27 cellular contexts compared by ENCODE assay signal in genomic region chr1:88013485-88013884, GRCh38.
"Had no signal": no experiment of that assay in that cellular context is flagged by ENCODE, and none has a peak within 500 bp of the region (broad histone marks: within the 10 kb centered on the region; RNA-seq: fewer than 3 reads in every experiment).

No MANE protein-coding gene starts in this region.

- H3K27ac ChIP-seq: esophagus muscularis mucosa, heart right ventricle, lower lobe of right lung, tibial artery, WERI-Rb-1 had no signal

- H3K9me3 Mint-ChIP-seq: activated CD4-positive, alpha-beta T cell treated with anti-CD3 and anti-CD28 coated beads, Interleukin-2, amount 10 ng/mL, durations not matched to agents 7 days and 5 days; activated CD8-positive, alpha-beta T cell treated with anti-CD3 and anti-CD28 coated beads for 36 hours; activated naive CD4-positive, alpha-beta T cell treated with anti-CD3 and anti-CD28 coated beads, Interleukin-2, amount 10 ng/mL, durations not matched to agents 7 days and 5 days; naive thymus-derived CD4-positive, alpha-beta T cell; neural crest cell; stimulated activated effector memory CD8-positive, alpha-beta T cell treated with anti-CD3 and anti-CD28 coated beads, Interleukin-12 subunit alpha, Interleukin-12 subunit beta, amount 100 ng/mL, for 72 hours; stimulated activated naive CD8-positive, alpha-beta T cell treated with anti-CD3 and anti-CD28 coated beads, Interleukin-15, amount 100 ng/mL, for 72 hours; T-cell had no signal

- H3K4me1 Mint-ChIP-seq: activated CD4-positive, alpha-beta T cell treated with anti-CD3 and anti-CD28 coated beads, Interleukin-2, amount 10 ng/mL, durations not matched to agents 7 days and 5 days; activated CD8-positive, alpha-beta memory T cell treated with anti-CD3 and anti-CD28 coated beads, Interleukin-2, amount 10 ng/mL, durations not matched to agents 7 days and 5 days; activated naive CD4-positive, alpha-beta T cell treated with anti-CD3 and anti-CD28 coated beads, Interleukin-2, amount 10 ng/mL, durations not matched to agents 7 days and 5 days; naive thymus-derived CD4-positive, alpha-beta T cell; neural crest cell; stimulated activated effector memory CD8-positive, alpha-beta T cell treated with anti-CD3 and anti-CD28 coated beads, Interleukin-12 subunit alpha, Interleukin-12 subunit beta, amount 100 ng/mL, for 72 hours; stimulated activated naive CD8-positive, alpha-beta T cell treated with anti-CD3 and anti-CD28 coated beads, Interleukin-15, amount 100 ng/mL, for 72 hours; T-cell had no signal

- FAIRE-seq: endometrium, kidney, TTC549 had no signal

- H3K27me3 Mint-ChIP-seq: activated CD4-positive, alpha-beta T cell treated with anti-CD3 and anti-CD28 coated beads, Interleukin-2, amount 10 ng/mL, durations not matched to agents 7 days and 5 days; activated naive CD4-positive, alpha-beta T cell treated with anti-CD3 and anti-CD28 coated beads, Interleukin-2, amount 10 ng/mL, durations not matched to agents 7 days and 5 days had no signal

- DNase-seq: activated CD4-positive, alpha-beta T cell treated with anti-CD3 and anti-CD28 coated beads, Interleukin-2, amount 10 ng/mL, durations not matched to agents 7 days and 5 days; activated CD4-positive, CD25-positive, alpha-beta regulatory T cell treated with anti-CD3 and anti-CD28 coated beads, Interleukin-2, amount 50 U/mL, for 72 hours; activated CD8-positive, alpha-beta memory T cell treated with anti-CD3 and anti-CD28 coated beads, Interleukin-2, amount 10 ng/mL, durations not matched to agents 7 days and 5 days; activated CD8-positive, alpha-beta T cell treated with anti-CD3 and anti-CD28 coated beads for 36 hours; activated effector memory CD4-positive, alpha-beta T cell treated with anti-CD3 and anti-CD28 coated beads, Interleukin-2, amount 50 U/mL, for 16 hours; activated naive CD4-positive, alpha-beta T cell treated with anti-CD3 and anti-CD28 coated beads, Interleukin-2, amount 10 ng/mL, durations not matched to agents 7 days and 5 days; activated T-cell treated with anti-CD3 and anti-CD28 coated beads for 4 hours; amygdala; effector CD4-positive, alpha-beta T cell; heart right ventricle; kidney; lower lobe of right lung; naive thymus-derived CD4-positive, alpha-beta T cell; occipital lobe; posterior cingulate gyrus; retina; stimulated activated CD4-positive, alpha-beta T cell treated with anti-CD3 and anti-CD28 coated beads, Interleukin-2, amount 100 ng/mL, for 24 hours; stimulated activated naive CD8-positive, alpha-beta T cell treated with anti-CD3 and anti-CD28 coated beads, Interleukin-15, amount 100 ng/mL, for 72 hours; T-cell; tibial artery; WERI-Rb-1 had no signal

- H3K27me3 ChIP-seq: esophagus muscularis mucosa, heart right ventricle, tibial artery had no signal

- ATAC-seq: activated CD8-positive, alpha-beta memory T cell treated with anti-CD3 and anti-CD28 coated beads, Interleukin-2, amount 10 ng/mL, durations not matched to agents 7 days and 5 days; activated CD8-positive, alpha-beta T cell treated with anti-CD3 and anti-CD28 coated beads for 36 hours; heart right ventricle; left lobe of liver; lower lobe of right lung; naive thymus-derived CD4-positive, alpha-beta T cell; stimulated activated effector memory CD8-positive, alpha-beta T cell treated with anti-CD3 and anti-CD28 coated beads, Interleukin-12 subunit alpha, Interleukin-12 subunit beta, amount 100 ng/mL, for 72 hours; stimulated activated naive CD8-positive, alpha-beta T cell treated with anti-CD3 and anti-CD28 coated beads, Interleukin-15, amount 100 ng/mL, for 72 hours; T-cell had no signal

- H3K4me3 Mint-ChIP-seq: activated CD4-positive, alpha-beta T cell treated with anti-CD3 and anti-CD28 coated beads, Interleukin-2, amount 10 ng/mL, durations not matched to agents 7 days and 5 days; activated CD8-positive, alpha-beta memory T cell treated with anti-CD3 and anti-CD28 coated beads, Interleukin-2, amount 10 ng/mL, durations not matched to agents 7 days and 5 days; activated CD8-positive, alpha-beta T cell treated with anti-CD3 and anti-CD28 coated beads for 36 hours; activated naive CD4-positive, alpha-beta T cell treated with anti-CD3 and anti-CD28 coated beads, Interleukin-2, amount 10 ng/mL, durations not matched to agents 7 days and 5 days; naive thymus-derived CD4-positive, alpha-beta T cell; neural crest cell; stimulated activated effector memory CD8-positive, alpha-beta T cell treated with anti-CD3 and anti-CD28 coated beads, Interleukin-12 subunit alpha, Interleukin-12 subunit beta, amount 100 ng/mL, for 72 hours; stimulated activated naive CD8-positive, alpha-beta T cell treated with anti-CD3 and anti-CD28 coated beads, Interleukin-15, amount 100 ng/mL, for 72 hours; T-cell had no signal

- H3K27ac Mint-ChIP-seq: activated CD4-positive, alpha-beta T cell treated with anti-CD3 and anti-CD28 coated beads, Interleukin-2, amount 10 ng/mL, durations not matched to agents 7 days and 5 days; activated CD8-positive, alpha-beta memory T cell treated with anti-CD3 and anti-CD28 coated beads, Interleukin-2, amount 10 ng/mL, durations not matched to agents 7 days and 5 days; activated CD8-positive, alpha-beta T cell treated with anti-CD3 and anti-CD28 coated beads for 36 hours; activated naive CD4-positive, alpha-beta T cell treated with anti-CD3 and anti-CD28 coated beads, Interleukin-2, amount 10 ng/mL, durations not matched to agents 7 days and 5 days; naive thymus-derived CD4-positive, alpha-beta T cell; stimulated activated effector memory CD8-positive, alpha-beta T cell treated with anti-CD3 and anti-CD28 coated beads, Interleukin-12 subunit alpha, Interleukin-12 subunit beta, amount 100 ng/mL, for 72 hours; stimulated activated naive CD8-positive, alpha-beta T cell treated with anti-CD3 and anti-CD28 coated beads, Interleukin-15, amount 100 ng/mL, for 72 hours; T-cell had no signal

- H3K4me1 ChIP-seq: esophagus muscularis mucosa, heart right ventricle, lower lobe of right lung, tibial artery had no signal

- H3K36me3 ChIP-seq: esophagus muscularis mucosa, heart right ventricle, lower lobe of right lung, tibial artery, WERI-Rb-1 had no signal

- H3K9me3 ChIP-seq: esophagus muscularis mucosa, heart right ventricle, lower lobe of right lung, tibial artery had no signal

- H3K4me3 ChIP-seq: esophagus muscularis mucosa, heart right ventricle, lower lobe of right lung, tibial artery had no signal

- H3K36me3 Mint-ChIP-seq: activated CD8-positive, alpha-beta memory T cell treated with anti-CD3 and anti-CD28 coated beads, Interleukin-2, amount 10 ng/mL, durations not matched to agents 7 days and 5 days; activated naive CD4-positive, alpha-beta T cell treated with anti-CD3 and anti-CD28 coated beads, Interleukin-2, amount 10 ng/mL, durations not matched to agents 7 days and 5 days; naive thymus-derived CD4-positive, alpha-beta T cell; stimulated activated effector memory CD8-positive, alpha-beta T cell treated with anti-CD3 and anti-CD28 coated beads, Interleukin-12 subunit alpha, Interleukin-12 subunit beta, amount 100 ng/mL, for 72 hours; T-cell had no signal
